8 cellular contexts compared by ENCODE assay signal in the genomic region with DNA sequence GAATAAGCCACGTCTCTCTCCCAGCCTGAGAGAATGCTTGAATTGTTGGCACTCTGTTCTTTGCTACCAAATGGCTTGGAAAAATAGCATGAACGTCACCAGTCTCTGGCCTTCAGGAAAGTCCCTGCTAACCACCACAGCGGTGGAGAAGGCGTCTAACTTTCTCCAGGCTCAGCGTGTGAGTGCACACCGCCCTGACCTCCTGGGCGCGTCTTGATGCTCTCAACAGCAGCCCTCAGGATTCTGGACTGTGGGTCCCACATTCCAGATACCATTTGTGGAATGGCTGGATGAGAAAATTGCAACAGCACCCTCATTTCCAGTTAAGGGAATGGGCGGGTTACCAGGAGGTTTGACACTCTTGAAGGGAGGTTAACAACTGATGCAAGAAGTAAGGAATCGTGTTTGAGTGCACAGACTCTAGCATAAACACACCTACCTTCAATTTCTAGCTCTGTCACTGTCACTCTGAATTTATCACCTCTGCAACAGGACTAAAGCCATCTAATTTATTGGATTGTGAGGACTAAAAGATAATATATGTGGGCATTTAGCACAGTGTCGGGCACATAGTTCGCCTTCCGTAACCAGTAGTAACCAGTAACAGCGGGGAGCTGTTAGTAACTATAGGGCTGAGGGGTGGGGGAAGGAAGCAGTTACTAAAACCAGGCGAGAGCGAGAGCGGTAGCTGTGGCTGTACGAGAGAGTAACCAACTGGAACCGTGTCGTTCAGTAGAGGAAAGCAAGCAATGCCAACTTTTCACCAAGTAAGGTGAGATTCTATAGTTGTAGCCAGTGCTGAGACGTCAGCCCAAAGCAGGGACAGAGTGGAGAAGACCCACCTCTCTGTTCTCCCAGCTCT. TPM values are rescaled to one million over a fixed set of nuclear protein-coding genes. Genes with fewer than 3 reads are reported as not detected.
A peak's percentile ranks its signal among the peaks of the same experiment; 100 is the strongest.
DNase-seq lines count a peak whose midpoint lies in the region; ATAC-seq and TF ChIP-seq lines count a peak whose summit lies in the region.

No MANE protein-coding gene starts in this region.

- DNase-seq in ascending aorta (ENCODE audit: low spot score in 2 of 2), result no peak
- peak; percentile 51 for DNase-seq in kidney glomerular epithelial cell (lab: John Stamatoyannopoulos, UW)
- peak; percentile 77 for DNase-seq in stimulated activated CD8-positive, alpha-beta memory T cell treated with anti-CD3 and anti-CD28 coated beads, Interleukin-4, amount 100 ng/mL, for 48 hours
- no peak for DNase-seq in AG08396 (ENCODE audit: low spot score)
- DNase-seq in GOT3 (lab: John Stamatoyannopoulos, UW), result no peak

- peak overlapping the region; percentile 96 for H3K4me3 ChIP-seq in HEK293 (ENCODE audit: low read depth, low read length)
- peak overlapping the region; percentile 79 for H3K4me3 ChIP-seq in OCI-LY1 (ENCODE audit: low read depth, low read length, poor library complexity, severe bottlenecking)
- peak overlapping the region; percentile 75 to 77 for H3K4me3 ChIP-seq in ascending aorta

- peak overlapping the region; percentile 64 for H3K9ac ChIP-seq in OCI-LY1 (ENCODE audit: low read length)

- no peaks in the 10 kb centered on the region for H3K27me3 ChIP-seq in OCI-LY1 (ENCODE audit: insufficient read depth, low read length)
- no peaks in the 10 kb centered on the region for H3K27me3 ChIP-seq in ascending aorta

- no peak overlapping the region for H2AFZ ChIP-seq in OCI-LY1 (ENCODE audit: low read length)

- H3K36me3 ChIP-seq in HEK293 (ENCODE audit: control insufficient read depth in 2 of 2, insufficient read depth in 1 of 2, low read length in 2 of 2) (peaks cover 0 to 18% of the 10 kb centered on the region in 2 experiments; a peak in 1 of 3 replicates), OCI-LY1 (ENCODE audit: insufficient read depth, low read length) (peaks cover 16% of the 10 kb centered on the region), ascending aorta (peaks cover 0 to 3% of the 10 kb centered on the region in 2 donors)

- intact Hi-C loops in ascending aorta (cut with DNase I), result loop anchor here (5.0 to 10.0 kb wide), 7 partner anchors 154 to 1914 kb away; a partner anchor contains a TSS

- no peaks in the 10 kb centered on the region for H4K20me1 ChIP-seq in OCI-LY1 (ENCODE audit: insufficient read depth, low read length)

- CTCF ChIA-PET in HEK293 (lab: Yijun Ruan, JAX), result interaction anchor here (0.6 to 2.8 kb wide), 8 partner anchors 9 to 679 kb away, joined by 3 to 8 read pairs (median 4); a partner anchor contains a TSS

- H3K4me1 ChIP-seq in HEK293 (ENCODE audit: control insufficient read depth, insufficient read depth, low read length), result no peaks in the 10 kb centered on the region
- H3K4me1 ChIP-seq in OCI-LY1 (ENCODE audit: insufficient read depth, low read length, severe bottlenecking), result peaks cover 22% of the 10 kb centered on the region
- H3K4me1 ChIP-seq in ascending aorta, result peaks cover 0 to 9% of the 10 kb centered on the region in 2 donors

- no peaks in the 10 kb centered on the region for H3K9me2 ChIP-seq in OCI-LY1 (ENCODE audit: low read depth, low read length)

- ATAC-seq in GM18498 (IDR thresholded peaks at IDR 0.05; ENCODE audit: unreplicated experiment), result peak; percentile 67

- POLR2A ChIA-PET in HEK293 (lab: Yijun Ruan, JAX), result interaction anchor here (0.5 to 2.0 kb wide), 7 partner anchors 12 to 691 kb away, joined by 3 to 7 read pairs (median 3); a partner anchor contains a TSS

- peak overlapping the region; percentile 81 for H3K4me2 ChIP-seq in OCI-LY1 (ENCODE audit: low read length)

- no peaks in the 10 kb centered on the region for H3F3A ChIP-seq in OCI-LY1 (ENCODE audit: insufficient read depth, low read length)

- H3K9me3 ChIP-seq in HEK293 (ENCODE audit: control insufficient read depth, insufficient read depth, low read depth, low read length) (no peaks in the 10 kb centered on the region), OCI-LY1 (ENCODE audit: low read length) (peaks cover 6% of the 10 kb centered on the region; the same call in 1 of the 2 replicates), ascending aorta (no peaks in the 10 kb centered on the region)

- TF ChIP-seq CTCF in HEK293 (tag by site-specific recombination; IDR thresholded peaks at IDR 0.05), result no peak
- TF ChIP-seq CTCF in OCI-LY1 (IDR thresholded peaks at IDR 0.05; ENCODE audit: low read length), result no peak
- TF ChIP-seq CTCF in ascending aorta (IDR thresholded peaks at IDR 0.05), result no peak

- no peaks in the 10 kb centered on the region for H3K79me2 ChIP-seq in OCI-LY1 (ENCODE audit: insufficient read depth, low read length)

- H3K27ac ChIP-seq in HEK293 (ENCODE audit: extremely low read depth, low read depth, low read length) (no peak overlapping the region), OCI-LY1 (ENCODE audit: low read depth, low read length, poor library complexity, severe bottlenecking) (peak overlapping the region; percentile 85), ascending aorta (peak overlapping the region; percentile 91 to 93)

TF ChIP-seq in HEK293, 187 proteins besides CTCF, POLR2A, EP300 and RAD21:
- TF ChIP-seq ZNF335 (tag by site-specific recombination; conservative IDR thresholded peaks at IDR 0.05), result peak; percentile 73
- no peak for TF ChIP-seq ZNF404 (tag by site-specific recombination; IDR thresholded peaks at IDR 0.05)
- TF ChIP-seq ZNF155 (tag by site-specific recombination; IDR thresholded peaks at IDR 0.05), result no peak
- no peak for TF ChIP-seq ZNF175 (tag by site-specific recombination; IDR thresholded peaks at IDR 0.05)
- 0 out of 2 replicates have a peak, but pooled peaks have one; percentile 26 for TF ChIP-seq PRDM1 (tag by site-specific recombination; IDR thresholded peaks at IDR 0.05)
- TF ChIP-seq, protein P1, sequence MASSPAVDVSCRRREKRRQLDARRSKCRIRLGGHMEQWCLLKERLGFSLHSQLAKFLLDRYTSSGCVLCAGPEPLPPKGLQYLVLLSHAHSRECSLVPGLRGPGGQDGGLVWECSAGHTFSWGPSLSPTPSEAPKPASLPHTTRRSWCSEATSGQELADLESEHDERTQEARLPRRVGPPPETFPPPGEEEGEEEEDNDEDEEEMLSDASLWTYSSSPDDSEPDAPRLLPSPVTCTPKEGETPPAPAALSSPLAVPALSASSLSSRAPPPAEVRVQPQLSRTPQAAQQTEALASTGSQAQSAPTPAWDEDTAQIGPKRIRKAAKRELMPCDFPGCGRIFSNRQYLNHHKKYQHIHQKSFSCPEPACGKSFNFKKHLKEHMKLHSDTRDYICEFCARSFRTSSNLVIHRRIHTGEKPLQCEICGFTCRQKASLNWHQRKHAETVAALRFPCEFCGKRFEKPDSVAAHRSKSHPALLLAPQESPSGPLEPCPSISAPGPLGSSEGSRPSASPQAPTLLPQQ (tag by site-specific recombination; IDR thresholded peaks at IDR 0.05), result 0 out of 2 replicates have a peak, but pooled peaks have one; percentile 31

RNA-seq across cellular contexts. Expression of a gene that starts 0.8 kb away (rescaled TPM):
- not detected for total RNA-seq in ascending aorta

RNA-seq across cellular contexts. Expression of a gene that starts 11.8 kb away (rescaled TPM):
- total RNA-seq in ascending aorta, result 23.8 TPM

Comparison
In these comparisons a context has a peak if more than half of its experiments do, and no peak if none do; other contexts are left out.
1. DNase-seq: peak in kidney glomerular epithelial cell (single experiment) and stimulated activated CD8-positive, alpha-beta memory T cell treated with anti-CD3 and anti-CD28 coated beads, Interleukin-4, amount 100 ng/mL, for 48 hours (single experiment); none in ascending aorta (0 of 2), AG08396 (single experiment) and GOT3 (single experiment).
2. Peak in every context shown above with its lines, with median percentiles within 50 percentile points of each other: H3K4me3 ChIP-seq.